Comparison of ENCODE assay signal across 1 cellular context in the genomic region with DNA sequence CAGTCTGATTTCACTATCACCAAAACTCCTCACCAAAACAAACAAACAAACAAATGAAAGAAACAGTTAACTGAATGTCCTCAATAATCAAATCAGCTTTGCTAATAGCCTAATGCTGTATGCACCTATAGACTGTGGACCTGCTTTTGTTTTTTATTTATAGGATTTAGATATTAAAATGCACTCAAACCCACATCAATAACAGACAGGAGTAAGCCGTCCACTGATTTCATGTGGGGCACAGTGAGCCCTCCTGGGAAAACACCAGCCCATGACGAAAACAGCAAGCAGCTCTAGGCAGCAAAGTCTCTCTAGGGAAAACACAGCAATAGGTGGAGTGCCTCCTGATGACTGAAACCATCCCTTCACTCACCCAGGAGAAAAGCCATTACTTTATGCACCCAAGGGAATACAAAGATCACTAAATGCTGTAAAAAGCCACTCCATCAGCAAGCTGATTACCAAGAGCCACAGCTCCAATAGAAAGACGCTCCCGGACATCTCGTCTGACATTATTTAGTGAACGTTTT.
TF ChIP-seq lines count a peak whose summit lies in the region.

No MANE protein-coding gene starts in this region.

TF ChIP-seq in HEK293, 187 proteins besides CTCF, POLR2A, EP300 and RAD21 (continued from another document and continues in another):
- TF ChIP-seq, protein P1, sequence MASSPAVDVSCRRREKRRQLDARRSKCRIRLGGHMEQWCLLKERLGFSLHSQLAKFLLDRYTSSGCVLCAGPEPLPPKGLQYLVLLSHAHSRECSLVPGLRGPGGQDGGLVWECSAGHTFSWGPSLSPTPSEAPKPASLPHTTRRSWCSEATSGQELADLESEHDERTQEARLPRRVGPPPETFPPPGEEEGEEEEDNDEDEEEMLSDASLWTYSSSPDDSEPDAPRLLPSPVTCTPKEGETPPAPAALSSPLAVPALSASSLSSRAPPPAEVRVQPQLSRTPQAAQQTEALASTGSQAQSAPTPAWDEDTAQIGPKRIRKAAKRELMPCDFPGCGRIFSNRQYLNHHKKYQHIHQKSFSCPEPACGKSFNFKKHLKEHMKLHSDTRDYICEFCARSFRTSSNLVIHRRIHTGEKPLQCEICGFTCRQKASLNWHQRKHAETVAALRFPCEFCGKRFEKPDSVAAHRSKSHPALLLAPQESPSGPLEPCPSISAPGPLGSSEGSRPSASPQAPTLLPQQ (tag by site-specific recombination; IDR thresholded peaks at IDR 0.05), result no peak
- TF ChIP-seq ZNF184 (tag by site-specific recombination; IDR thresholded peaks at IDR 0.05) (no peak), ZNF211 (tag by site-specific recombination; IDR thresholded peaks at IDR 0.05; ENCODE audit: low read depth) (no peak), ZNF169 (tag by site-specific recombination; IDR thresholded peaks at IDR 0.05) (no peak), MZF1 (tag by site-specific recombination; IDR thresholded peaks at IDR 0.05; ENCODE audit: borderline replicate concordance) (no peak; the same call in 1 of the 2 replicates), ZEB2 (tag by site-specific recombination; IDR thresholded peaks at IDR 0.05) (peak; percentile 13; the same call in 1 of the 2 replicates), ZXDB (tag by site-specific recombination; IDR thresholded peaks at IDR 0.05) (no peak), ZNF529 (tag by site-specific recombination; IDR thresholded peaks at IDR 0.05; ENCODE audit: insufficient replicate concordance) (no peak), ZNF280D (tag by site-specific recombination; IDR thresholded peaks at IDR 0.05) (no peak), GLI4 (tag by site-specific recombination; IDR thresholded peaks at IDR 0.05) (no peak), ZNF76 (tag by site-specific recombination; IDR thresholded peaks at IDR 0.05; ENCODE audit: borderline replicate concordance, low read depth) (no peak), ZNF510 (tag by site-specific recombination; IDR thresholded peaks at IDR 0.05; ENCODE audit: insufficient replicate concordance) (no peak), ZNF621 (tag by site-specific recombination; IDR thresholded peaks at IDR 0.05) (no peak), MEIS1 (CRISPR knock-in tag; IDR thresholded peaks at IDR 0.05; ENCODE audit: borderline replicate concordance) (no peak), ZNF830 (tag by site-specific recombination; IDR thresholded peaks at IDR 0.05; ENCODE audit: low read depth) (no peak), RBAK (tag by site-specific recombination; IDR thresholded peaks at IDR 0.05) (no peak), ZFP69B (tag by site-specific recombination; IDR thresholded peaks at IDR 0.05) (no peak), HIC1 (tag by site-specific recombination; IDR thresholded peaks at IDR 0.05) (no peak)
- TF ChIP-seq, protein P2, sequence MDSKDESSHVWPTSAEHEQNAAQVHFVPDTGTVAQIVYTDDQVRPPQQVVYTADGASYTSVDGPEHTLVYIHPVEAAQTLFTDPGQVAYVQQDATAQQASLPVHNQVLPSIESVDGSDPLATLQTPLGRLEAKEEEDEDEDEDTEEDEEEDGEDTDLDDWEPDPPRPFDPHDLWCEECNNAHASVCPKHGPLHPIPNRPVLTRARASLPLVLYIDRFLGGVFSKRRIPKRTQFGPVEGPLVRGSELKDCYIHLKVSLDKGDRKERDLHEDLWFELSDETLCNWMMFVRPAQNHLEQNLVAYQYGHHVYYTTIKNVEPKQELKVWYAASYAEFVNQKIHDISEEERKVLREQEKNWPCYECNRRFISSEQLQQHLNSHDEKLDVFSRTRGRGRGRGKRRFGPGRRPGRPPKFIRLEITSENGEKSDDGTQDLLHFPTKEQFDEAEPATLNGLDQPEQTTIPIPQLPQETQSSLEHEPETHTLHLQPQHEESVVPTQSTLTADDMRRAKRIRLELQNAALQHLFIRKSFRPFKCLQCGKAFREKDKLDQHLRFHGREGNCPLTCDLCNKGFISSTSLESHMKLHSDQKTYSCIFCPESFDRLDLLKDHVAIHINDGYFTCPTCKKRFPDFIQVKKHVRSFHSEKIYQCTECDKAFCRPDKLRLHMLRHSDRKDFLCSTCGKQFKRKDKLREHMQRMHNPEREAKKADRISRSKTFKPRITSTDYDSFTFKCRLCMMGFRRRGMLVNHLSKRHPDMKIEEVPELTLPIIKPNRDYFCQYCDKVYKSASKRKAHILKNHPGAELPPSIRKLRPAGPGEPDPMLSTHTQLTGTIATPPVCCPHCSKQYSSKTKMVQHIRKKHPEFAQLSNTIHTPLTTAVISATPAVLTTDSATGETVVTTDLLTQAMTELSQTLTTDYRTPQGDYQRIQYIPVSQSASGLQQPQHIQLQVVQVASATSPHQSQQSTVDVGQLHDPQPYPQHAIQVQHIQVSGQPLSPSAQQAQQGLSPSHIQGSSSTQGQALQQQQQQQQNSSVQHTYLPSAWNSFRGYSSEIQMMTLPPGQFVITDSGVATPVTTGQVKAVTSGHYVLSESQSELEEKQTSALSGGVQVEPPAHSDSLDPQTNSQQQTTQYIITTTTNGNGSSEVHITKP (tag by site-specific recombination; IDR thresholded peaks at IDR 0.05), result no peak
- TF ChIP-seq, protein P3, sequence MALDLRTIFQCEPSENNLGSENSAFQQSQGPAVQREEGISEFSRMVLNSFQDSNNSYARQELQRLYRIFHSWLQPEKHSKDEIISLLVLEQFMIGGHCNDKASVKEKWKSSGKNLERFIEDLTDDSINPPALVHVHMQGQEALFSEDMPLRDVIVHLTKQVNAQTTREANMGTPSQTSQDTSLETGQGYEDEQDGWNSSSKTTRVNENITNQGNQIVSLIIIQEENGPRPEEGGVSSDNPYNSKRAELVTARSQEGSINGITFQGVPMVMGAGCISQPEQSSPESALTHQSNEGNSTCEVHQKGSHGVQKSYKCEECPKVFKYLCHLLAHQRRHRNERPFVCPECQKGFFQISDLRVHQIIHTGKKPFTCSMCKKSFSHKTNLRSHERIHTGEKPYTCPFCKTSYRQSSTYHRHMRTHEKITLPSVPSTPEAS (tag by site-specific recombination; IDR thresholded peaks at IDR 0.05), result no peak
- TF ChIP-seq, protein P4, sequence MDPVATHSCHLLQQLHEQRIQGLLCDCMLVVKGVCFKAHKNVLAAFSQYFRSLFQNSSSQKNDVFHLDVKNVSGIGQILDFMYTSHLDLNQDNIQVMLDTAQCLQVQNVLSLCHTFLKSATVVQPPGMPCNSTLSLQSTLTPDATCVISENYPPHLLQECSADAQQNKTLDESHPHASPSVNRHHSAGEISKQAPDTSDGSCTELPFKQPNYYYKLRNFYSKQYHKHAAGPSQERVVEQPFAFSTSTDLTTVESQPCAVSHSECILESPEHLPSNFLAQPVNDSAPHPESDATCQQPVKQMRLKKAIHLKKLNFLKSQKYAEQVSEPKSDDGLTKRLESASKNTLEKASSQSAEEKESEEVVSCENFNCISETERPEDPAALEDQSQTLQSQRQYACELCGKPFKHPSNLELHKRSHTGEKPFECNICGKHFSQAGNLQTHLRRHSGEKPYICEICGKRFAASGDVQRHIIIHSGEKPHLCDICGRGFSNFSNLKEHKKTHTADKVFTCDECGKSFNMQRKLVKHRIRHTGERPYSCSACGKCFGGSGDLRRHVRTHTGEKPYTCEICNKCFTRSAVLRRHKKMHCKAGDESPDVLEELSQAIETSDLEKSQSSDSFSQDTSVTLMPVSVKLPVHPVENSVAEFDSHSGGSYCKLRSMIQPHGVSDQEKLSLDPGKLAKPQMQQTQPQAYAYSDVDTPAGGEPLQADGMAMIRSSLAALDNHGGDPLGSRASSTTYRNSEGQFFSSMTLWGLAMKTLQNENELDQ (tag by site-specific recombination; IDR thresholded peaks at IDR 0.05; ENCODE audit: low read depth), result no peak
- TF ChIP-seq, protein P5, sequence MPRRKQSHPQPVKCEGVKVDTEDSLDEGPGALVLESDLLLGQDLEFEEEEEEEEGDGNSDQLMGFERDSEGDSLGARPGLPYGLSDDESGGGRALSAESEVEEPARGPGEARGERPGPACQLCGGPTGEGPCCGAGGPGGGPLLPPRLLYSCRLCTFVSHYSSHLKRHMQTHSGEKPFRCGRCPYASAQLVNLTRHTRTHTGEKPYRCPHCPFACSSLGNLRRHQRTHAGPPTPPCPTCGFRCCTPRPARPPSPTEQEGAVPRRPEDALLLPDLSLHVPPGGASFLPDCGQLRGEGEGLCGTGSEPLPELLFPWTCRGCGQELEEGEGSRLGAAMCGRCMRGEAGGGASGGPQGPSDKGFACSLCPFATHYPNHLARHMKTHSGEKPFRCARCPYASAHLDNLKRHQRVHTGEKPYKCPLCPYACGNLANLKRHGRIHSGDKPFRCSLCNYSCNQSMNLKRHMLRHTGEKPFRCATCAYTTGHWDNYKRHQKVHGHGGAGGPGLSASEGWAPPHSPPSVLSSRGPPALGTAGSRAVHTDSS (tag by site-specific recombination; IDR thresholded peaks at IDR 0.05), result no peak
- TF ChIP-seq, protein P6, sequence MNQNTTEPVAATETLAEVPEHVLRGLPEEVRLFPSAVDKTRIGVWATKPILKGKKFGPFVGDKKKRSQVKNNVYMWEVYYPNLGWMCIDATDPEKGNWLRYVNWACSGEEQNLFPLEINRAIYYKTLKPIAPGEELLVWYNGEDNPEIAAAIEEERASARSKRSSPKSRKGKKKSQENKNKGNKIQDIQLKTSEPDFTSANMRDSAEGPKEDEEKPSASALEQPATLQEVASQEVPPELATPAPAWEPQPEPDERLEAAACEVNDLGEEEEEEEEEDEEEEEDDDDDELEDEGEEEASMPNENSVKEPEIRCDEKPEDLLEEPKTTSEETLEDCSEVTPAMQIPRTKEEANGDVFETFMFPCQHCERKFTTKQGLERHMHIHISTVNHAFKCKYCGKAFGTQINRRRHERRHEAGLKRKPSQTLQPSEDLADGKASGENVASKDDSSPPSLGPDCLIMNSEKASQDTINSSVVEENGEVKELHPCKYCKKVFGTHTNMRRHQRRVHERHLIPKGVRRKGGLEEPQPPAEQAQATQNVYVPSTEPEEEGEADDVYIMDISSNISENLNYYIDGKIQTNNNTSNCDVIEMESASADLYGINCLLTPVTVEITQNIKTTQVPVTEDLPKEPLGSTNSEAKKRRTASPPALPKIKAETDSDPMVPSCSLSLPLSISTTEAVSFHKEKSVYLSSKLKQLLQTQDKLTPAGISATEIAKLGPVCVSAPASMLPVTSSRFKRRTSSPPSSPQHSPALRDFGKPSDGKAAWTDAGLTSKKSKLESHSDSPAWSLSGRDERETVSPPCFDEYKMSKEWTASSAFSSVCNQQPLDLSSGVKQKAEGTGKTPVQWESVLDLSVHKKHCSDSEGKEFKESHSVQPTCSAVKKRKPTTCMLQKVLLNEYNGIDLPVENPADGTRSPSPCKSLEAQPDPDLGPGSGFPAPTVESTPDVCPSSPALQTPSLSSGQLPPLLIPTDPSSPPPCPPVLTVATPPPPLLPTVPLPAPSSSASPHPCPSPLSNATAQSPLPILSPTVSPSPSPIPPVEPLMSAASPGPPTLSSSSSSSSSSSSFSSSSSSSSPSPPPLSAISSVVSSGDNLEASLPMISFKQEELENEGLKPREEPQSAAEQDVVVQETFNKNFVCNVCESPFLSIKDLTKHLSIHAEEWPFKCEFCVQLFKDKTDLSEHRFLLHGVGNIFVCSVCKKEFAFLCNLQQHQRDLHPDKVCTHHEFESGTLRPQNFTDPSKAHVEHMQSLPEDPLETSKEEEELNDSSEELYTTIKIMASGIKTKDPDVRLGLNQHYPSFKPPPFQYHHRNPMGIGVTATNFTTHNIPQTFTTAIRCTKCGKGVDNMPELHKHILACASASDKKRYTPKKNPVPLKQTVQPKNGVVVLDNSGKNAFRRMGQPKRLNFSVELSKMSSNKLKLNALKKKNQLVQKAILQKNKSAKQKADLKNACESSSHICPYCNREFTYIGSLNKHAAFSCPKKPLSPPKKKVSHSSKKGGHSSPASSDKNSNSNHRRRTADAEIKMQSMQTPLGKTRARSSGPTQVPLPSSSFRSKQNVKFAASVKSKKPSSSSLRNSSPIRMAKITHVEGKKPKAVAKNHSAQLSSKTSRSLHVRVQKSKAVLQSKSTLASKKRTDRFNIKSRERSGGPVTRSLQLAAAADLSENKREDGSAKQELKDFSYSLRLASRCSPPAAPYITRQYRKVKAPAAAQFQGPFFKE (tag by site-specific recombination; IDR thresholded peaks at IDR 0.05; ENCODE audit: borderline replicate concordance), result no peak
- TF ChIP-seq, protein P7, sequence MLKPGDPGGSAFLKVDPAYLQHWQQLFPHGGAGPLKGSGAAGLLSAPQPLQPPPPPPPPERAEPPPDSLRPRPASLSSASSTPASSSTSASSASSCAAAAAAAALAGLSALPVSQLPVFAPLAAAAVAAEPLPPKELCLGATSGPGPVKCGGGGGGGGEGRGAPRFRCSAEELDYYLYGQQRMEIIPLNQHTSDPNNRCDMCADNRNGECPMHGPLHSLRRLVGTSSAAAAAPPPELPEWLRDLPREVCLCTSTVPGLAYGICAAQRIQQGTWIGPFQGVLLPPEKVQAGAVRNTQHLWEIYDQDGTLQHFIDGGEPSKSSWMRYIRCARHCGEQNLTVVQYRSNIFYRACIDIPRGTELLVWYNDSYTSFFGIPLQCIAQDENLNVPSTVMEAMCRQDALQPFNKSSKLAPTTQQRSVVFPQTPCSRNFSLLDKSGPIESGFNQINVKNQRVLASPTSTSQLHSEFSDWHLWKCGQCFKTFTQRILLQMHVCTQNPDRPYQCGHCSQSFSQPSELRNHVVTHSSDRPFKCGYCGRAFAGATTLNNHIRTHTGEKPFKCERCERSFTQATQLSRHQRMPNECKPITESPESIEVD (tag by site-specific recombination; IDR thresholded peaks at IDR 0.05), result peak; percentile 87
